Comparison of ENCODE assay signal across 11 cellular contexts in the genomic region with DNA sequence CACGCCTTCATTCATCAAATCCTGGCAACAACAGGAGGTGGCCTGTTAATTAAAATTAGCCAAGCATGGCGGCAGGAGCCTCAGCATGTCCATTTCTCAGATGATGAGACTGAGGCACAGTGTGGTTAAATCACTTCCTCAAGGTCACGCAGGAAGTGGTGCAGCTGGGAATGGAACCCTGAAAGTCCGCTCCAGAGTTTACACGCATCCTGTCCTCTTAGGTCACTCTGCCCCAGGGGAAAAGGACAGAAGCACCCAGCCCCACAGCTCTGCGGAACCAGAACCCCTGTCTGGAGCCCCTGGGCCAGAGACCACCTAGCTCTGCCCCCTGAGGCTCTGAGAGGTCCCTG. TPM values are rescaled to one million over a fixed set of nuclear protein-coding genes. Genes with fewer than 3 reads are reported as not detected.
A peak's percentile ranks its signal among the peaks of the same experiment; 100 is the strongest.
DNase-seq lines count a peak whose midpoint lies in the region; ATAC-seq and FAIRE-seq lines count a peak whose summit lies in the region.
"Had no signal": no experiment of that assay in that cellular context is flagged by ENCODE, and none has a peak within 500 bp of the region (broad histone marks: within the 10 kb centered on the region; RNA-seq: fewer than 3 reads in every experiment).

No MANE protein-coding gene starts in this region.

- H3K9ac ChIP-seq in skeletal muscle satellite cell (ENCODE audit: low read depth, low read length) = no peak overlapping the region

- H3K27me3 ChIP-seq in skeletal muscle satellite cell (ENCODE audit: control insufficient read depth, insufficient read depth, low read length) = no peaks in the 10 kb centered on the region

- peaks cover 30% of the 10 kb centered on the region for H3K4me1 ChIP-seq in skeletal muscle satellite cell (ENCODE audit: control insufficient read depth, insufficient read depth, low read length)

- H3K36me3 ChIP-seq in skeletal muscle satellite cell (ENCODE audit: insufficient read depth, low read length) = no peaks in the 10 kb centered on the region

- no peaks in the 10 kb centered on the region for H3K9me3 ChIP-seq in skeletal muscle satellite cell (replicated peaks; ENCODE audit: low read length)

- peak overlapping the region; percentile 28 for H3K4me2 ChIP-seq in skeletal muscle satellite cell (ENCODE audit: low read length)

- FAIRE-seq in GM18507 (lab: Jason Lieb, UNC) = peak; percentile 95
- FAIRE-seq: G401.6 had no signal

- H3K4me3 ChIP-seq in skeletal muscle satellite cell (ENCODE audit: low read length) = no peak overlapping the region

- DNase-seq in GM18507 (ENCODE audit: extremely low spot score, insufficient read length, low read depth) (no peak), RKO (ENCODE audit: low spot score) (peak; percentile 30), islet precursor cell (peak; percentile 82), NCI-H2107 treated with DMSO at 0.1 percent for 48 hours (lab: John Stamatoyannopoulos, UW; ENCODE audit: unreplicated experiment) (no peak)
- no peak for DNase-seq in activated CD4-positive, alpha-beta T cell treated with anti-CD3 and anti-CD28 coated beads for 4 hours
- DNase-seq: cortex of kidney; stimulated activated CD4-positive, alpha-beta T cell treated with anti-CD3 and anti-CD28 coated beads, Interleukin-4, amount 100 ng/mL, for 4 hours had no signal

- ATAC-seq in GM19455 (IDR thresholded peaks at IDR 0.05; ENCODE audit: unreplicated experiment) (no peak), HG03439 (IDR thresholded peaks at IDR 0.05; ENCODE audit: unreplicated experiment) (no peak)

RNA-seq across cellular contexts. Expression of gene RPL3, which starts 19.6 kb away (rescaled TPM):
- 2,395 and 3,503 TPM in 2 replicates for total RNA-seq in skeletal muscle satellite cell (2012; rRNA removed)

RNA-seq across cellular contexts. Expression of gene SYNGR1, which starts 50.0 kb away (rescaled TPM):
- total RNA-seq in skeletal muscle satellite cell (2012; rRNA removed) = 1.7 TPM in 1 of 2 replicates, not detected in the other

RNA-seq across cellular contexts. Expression of gene PDGFB, which starts 55.0 kb away (rescaled TPM):
- 0.25 and 0.87 TPM in 2 replicates for total RNA-seq in skeletal muscle satellite cell (2012; rRNA removed)

Comparison
In these comparisons a context has a peak if more than half of its experiments do, and no peak if none do; other contexts are left out.
1. DNase-seq: peak in RKO (single experiment) and islet precursor cell (single experiment); none in GM18507 (single experiment), NCI-H2107 treated with DMSO at 0.1 percent for 48 hours (single experiment) and activated CD4-positive, alpha-beta T cell treated with anti-CD3 and anti-CD28 coated beads for 4 hours (0 of 2).